Comparison of ENCODE assay signal across 34 cellular contexts in genomic region chr20:36177716-36178115, GRCh38. TPM values are rescaled to one million over a fixed set of nuclear protein-coding genes. Genes with fewer than 3 reads are reported as not detected.
"Had no signal": no experiment of that assay in that cellular context is flagged by ENCODE, and none has a peak within 500 bp of the region (broad histone marks: within the 10 kb centered on the region; RNA-seq: fewer than 3 reads in every experiment).

No MANE protein-coding gene starts in this region.

- H3K36me3 ChIP-seq: gastrocnemius medialis had no signal

- DNase-seq: activated CD4-positive, alpha-beta memory T cell treated with anti-CD3 and anti-CD28 coated beads for 36 hours; activated CD4-positive, alpha-beta T cell treated with anti-CD3 and anti-CD28 coated beads for 36 hours; activated CD4-positive, alpha-beta T cell treated with anti-CD3 and anti-CD28 coated beads, Interleukin-2, amount 10 ng/mL, durations not matched to agents 24 days and 14 days; activated CD4-positive, CD25-positive, alpha-beta regulatory T cell; activated CD4-positive, CD25-positive, alpha-beta regulatory T cell treated with anti-CD3 and anti-CD28 coated beads, Interleukin-2, amount 50 U/mL, for 72 hours; activated CD8-positive, alpha-beta memory T cell treated with anti-CD3 and anti-CD28 coated beads, Interleukin-2, amount 10 ng/mL, durations not matched to agents 7 days and 5 days; activated CD8-positive, alpha-beta memory T cell treated with anti-CD3 and anti-CD28 coated beads, Interleukin-2, amount 50 U/mL, for 4 hours; activated CD8-positive, alpha-beta T cell treated with anti-CD3 and anti-CD28 coated beads, Interleukin-2, amount 10 ng/mL, durations not matched to agents 7 days and 5 days; activated effector memory CD4-positive, alpha-beta T cell treated with anti-CD3 and anti-CD28 coated beads, Interleukin-2, amount 50 U/mL, for 16 hours; activated naive CD4-positive, alpha-beta T cell treated with anti-CD3 and anti-CD28 coated beads for 36 hours; activated naive CD8-positive, alpha-beta T cell treated with anti-CD3 and anti-CD28 coated beads for 36 hours; activated naive CD8-positive, alpha-beta T cell treated with anti-CD3 and anti-CD28 coated beads, Interleukin-2, amount 50 U/mL, for 24 hours; activated T-cell treated with anti-CD3 and anti-CD28 coated beads, Interleukin-2, amount 50 U/mL, for 1 hour; activated T-cell treated with anti-CD3 and anti-CD28 coated beads, Interleukin-2, amount 50 U/mL, for 48 hours; adrenal gland; amygdala; aorta; body of pancreas; caudate nucleus; cortex of kidney; dermis blood vessel endothelial cell; effector CD4-positive, alpha-beta T cell; effector memory CD8-positive, alpha-beta T cell; erythroblast; foreskin keratinocyte; gastrocnemius medialis; glutamatergic neuron; T-helper 2 cell had no signal

- H3K9me3 Mint-ChIP-seq: activated CD4-positive, alpha-beta memory T cell treated with anti-CD3 and anti-CD28 coated beads for 36 hours; activated CD4-positive, alpha-beta T cell treated with anti-CD3 and anti-CD28 coated beads, Interleukin-2, amount 10 ng/mL, durations not matched to agents 24 days and 14 days; activated naive CD4-positive, alpha-beta T cell treated with anti-CD3 and anti-CD28 coated beads for 36 hours; activated naive CD4-positive, alpha-beta T cell treated with anti-CD3 and anti-CD28 coated beads, Interleukin-2, amount 50 U/mL, for 24 hours; activated naive CD8-positive, alpha-beta T cell treated with anti-CD3 and anti-CD28 coated beads for 36 hours; activated naive CD8-positive, alpha-beta T cell treated with anti-CD3 and anti-CD28 coated beads, Interleukin-2, amount 50 U/mL, for 24 hours; activated T-helper 1 cell treated with anti-CD3 and anti-CD28 coated beads, Interleukin-12 subunit alpha, Interleukin-12 subunit beta, Interleukin-2, Interleukin-4 antibody, amounts not matched to agents 30 ng/mL and 10 ng/mL and 1 ng/mL, durations not matched to agents 14 hours and 24 hours and 36 hours; activated T-helper 2 cell treated with anti-CD3 and anti-CD28 coated beads, Interferon-gamma antibody, Interleukin-2, Interleukin-4, amounts not matched to agents 10 μg/mL and 5 μg/mL and 100 μg/mL, durations not matched to agents 14 hours and 24 hours and 36 hours; effector memory CD8-positive, alpha-beta T cell had no signal

- H3K4me3 Mint-ChIP-seq: activated CD4-positive, alpha-beta memory T cell treated with anti-CD3 and anti-CD28 coated beads for 36 hours; activated CD4-positive, alpha-beta T cell treated with anti-CD3 and anti-CD28 coated beads for 36 hours; activated CD4-positive, alpha-beta T cell treated with anti-CD3 and anti-CD28 coated beads, Interleukin-2, amount 10 ng/mL, durations not matched to agents 24 days and 14 days; activated CD8-positive, alpha-beta memory T cell treated with anti-CD3 and anti-CD28 coated beads, Interleukin-2, amount 10 ng/mL, durations not matched to agents 7 days and 5 days; activated CD8-positive, alpha-beta T cell treated with anti-CD3 and anti-CD28 coated beads, Interleukin-2, amount 10 ng/mL, durations not matched to agents 7 days and 5 days; activated naive CD4-positive, alpha-beta T cell treated with anti-CD3 and anti-CD28 coated beads for 36 hours; activated naive CD4-positive, alpha-beta T cell treated with anti-CD3 and anti-CD28 coated beads, Interleukin-2, amount 50 U/mL, for 24 hours; activated naive CD8-positive, alpha-beta T cell treated with anti-CD3 and anti-CD28 coated beads for 36 hours; activated naive CD8-positive, alpha-beta T cell treated with anti-CD3 and anti-CD28 coated beads, Interleukin-2, amount 50 U/mL, for 24 hours; activated T-helper 1 cell treated with anti-CD3 and anti-CD28 coated beads, Interleukin-12 subunit alpha, Interleukin-12 subunit beta, Interleukin-2, Interleukin-4 antibody, amounts not matched to agents 30 ng/mL and 10 ng/mL and 1 ng/mL, durations not matched to agents 14 hours and 24 hours and 36 hours; effector memory CD8-positive, alpha-beta T cell had no signal

- H3K27ac ChIP-seq: body of pancreas, esophagus muscularis mucosa, foreskin keratinocyte, gastrocnemius medialis had no signal

- H3K36me3 Mint-ChIP-seq: activated CD4-positive, alpha-beta memory T cell treated with anti-CD3 and anti-CD28 coated beads for 36 hours; activated CD8-positive, alpha-beta memory T cell treated with anti-CD3 and anti-CD28 coated beads, Interleukin-2, amount 10 ng/mL, durations not matched to agents 7 days and 5 days; activated naive CD4-positive, alpha-beta T cell treated with anti-CD3 and anti-CD28 coated beads, Interleukin-2, amount 50 U/mL, for 24 hours; activated naive CD8-positive, alpha-beta T cell treated with anti-CD3 and anti-CD28 coated beads for 36 hours had no signal

- H3K4me3 ChIP-seq: adrenal gland, body of pancreas, esophagus muscularis mucosa, gastrocnemius medialis had no signal

- H3K4me1 Mint-ChIP-seq: activated CD4-positive, alpha-beta T cell treated with anti-CD3 and anti-CD28 coated beads for 36 hours; activated naive CD8-positive, alpha-beta T cell treated with anti-CD3 and anti-CD28 coated beads for 36 hours; activated naive CD8-positive, alpha-beta T cell treated with anti-CD3 and anti-CD28 coated beads, Interleukin-2, amount 50 U/mL, for 24 hours had no signal

- FAIRE-seq: colon had no signal

- H3K27ac Mint-ChIP-seq: activated CD4-positive, alpha-beta memory T cell treated with anti-CD3 and anti-CD28 coated beads for 36 hours; activated CD4-positive, alpha-beta T cell treated with anti-CD3 and anti-CD28 coated beads for 36 hours; activated CD4-positive, alpha-beta T cell treated with anti-CD3 and anti-CD28 coated beads, Interleukin-2, amount 10 ng/mL, durations not matched to agents 24 days and 14 days; activated CD8-positive, alpha-beta memory T cell treated with anti-CD3 and anti-CD28 coated beads, Interleukin-2, amount 10 ng/mL, durations not matched to agents 7 days and 5 days; activated CD8-positive, alpha-beta T cell treated with anti-CD3 and anti-CD28 coated beads, Interleukin-2, amount 10 ng/mL, durations not matched to agents 7 days and 5 days; activated naive CD4-positive, alpha-beta T cell treated with anti-CD3 and anti-CD28 coated beads for 36 hours; activated naive CD4-positive, alpha-beta T cell treated with anti-CD3 and anti-CD28 coated beads, Interleukin-2, amount 50 U/mL, for 24 hours; activated naive CD8-positive, alpha-beta T cell treated with anti-CD3 and anti-CD28 coated beads for 36 hours; activated naive CD8-positive, alpha-beta T cell treated with anti-CD3 and anti-CD28 coated beads, Interleukin-2, amount 50 U/mL, for 24 hours; activated T-helper 1 cell treated with anti-CD3 and anti-CD28 coated beads, Interleukin-12 subunit alpha, Interleukin-12 subunit beta, Interleukin-2, Interleukin-4 antibody, amounts not matched to agents 30 ng/mL and 10 ng/mL and 1 ng/mL, durations not matched to agents 14 hours and 24 hours and 36 hours; activated T-helper 2 cell treated with anti-CD3 and anti-CD28 coated beads, Interferon-gamma antibody, Interleukin-2, Interleukin-4, amounts not matched to agents 10 μg/mL and 5 μg/mL and 100 μg/mL, durations not matched to agents 14 hours and 24 hours and 36 hours; effector memory CD8-positive, alpha-beta T cell had no signal

- H3K4me1 ChIP-seq: body of pancreas, esophagus muscularis mucosa, foreskin keratinocyte, gastrocnemius medialis had no signal

- H3K27me3 Mint-ChIP-seq: activated CD4-positive, alpha-beta memory T cell treated with anti-CD3 and anti-CD28 coated beads for 36 hours; activated CD4-positive, alpha-beta T cell treated with anti-CD3 and anti-CD28 coated beads for 36 hours had no signal

- H3K27me3 ChIP-seq: adrenal gland, body of pancreas, esophagus muscularis mucosa, gastrocnemius medialis had no signal

- H3K9me3 ChIP-seq: adrenal gland, body of pancreas, esophagus muscularis mucosa, gastrocnemius medialis had no signal

RNA-seq across cellular contexts. Expression of gene EPB41L1, which starts 23.2 kb away (rescaled TPM):
- total RNA-seq: activated CD8-positive, alpha-beta T cell treated with anti-CD3 and anti-CD28 coated beads, Interleukin-2, amount 10 ng/mL, durations not matched to agents 7 days and 5 days; T-helper 1 cell treated with Interleukin-12 subunit alpha and Interleukin-12 subunit beta and Interleukin-4 antibody, amounts not matched to agents 30 ng/mL and 1 ng/mL, for 36 hours had no signal
